ENCODE assay signal across 1 cellular context in genomic region chr4:26048378-26048882, GRCh38.
TF ChIP-seq lines count a peak whose summit lies in the region.

No MANE protein-coding gene starts in this region.

TF ChIP-seq in SK-N-SH, 30 proteins besides CTCF, POLR2A, EP300 and RAD21 (continued from another document):
- peak; percentile 33; the same call in 1 of the 2 replicates for TF ChIP-seq JUND (IDR thresholded peaks at IDR 0.05)
- no peak for TF ChIP-seq NRF1 (IDR thresholded peaks at IDR 0.05; ENCODE audit: low read depth, low read length)
- no peak for TF ChIP-seq MXI1 (IDR thresholded peaks at IDR 0.05; ENCODE audit: low read depth, low read length)
- no peak for TF ChIP-seq NFIC (IDR thresholded peaks at IDR 0.05; ENCODE audit: borderline replicate concordance)
